1 cellular context compared by ENCODE assay signal in the genomic region with DNA sequence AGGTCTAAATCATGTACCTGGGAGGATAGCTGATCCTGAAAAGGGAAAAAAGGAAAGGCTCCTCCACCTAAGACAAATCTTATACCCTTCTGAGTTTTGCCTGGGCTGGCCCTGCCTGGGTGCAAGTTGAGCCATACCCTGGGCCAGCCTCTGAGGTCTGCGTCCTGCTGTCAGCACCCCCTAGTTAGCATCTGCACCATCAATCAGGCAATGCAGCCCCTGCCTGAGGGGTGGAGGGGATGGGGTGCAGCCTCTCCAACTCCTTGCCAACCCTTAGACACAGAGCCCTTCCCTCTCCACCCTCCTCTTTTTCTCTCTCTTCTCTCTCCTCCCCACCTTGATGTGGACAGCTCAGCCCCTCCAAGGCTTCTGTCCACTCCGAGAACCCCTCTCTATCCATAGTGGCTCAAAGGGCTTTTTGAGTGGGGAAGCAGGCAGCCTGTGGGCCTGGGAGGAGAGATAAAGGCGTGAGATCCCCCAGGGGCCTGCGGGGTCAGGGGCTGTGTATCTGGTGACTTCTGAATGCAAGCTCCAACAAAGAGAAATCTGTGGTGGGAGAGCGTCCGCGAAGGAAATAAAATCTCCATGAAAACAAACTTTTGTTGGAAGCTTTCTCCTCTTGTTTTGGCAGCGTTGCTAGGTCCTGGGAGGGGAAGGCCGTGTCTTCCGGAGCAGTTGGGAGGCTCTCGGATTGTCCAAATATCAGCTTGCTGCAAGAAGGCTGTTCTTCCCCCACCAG.
TF ChIP-seq lines count a peak whose summit lies in the region.

No MANE protein-coding gene starts in this region.

TF ChIP-seq in H1, 55 proteins besides CTCF, POLR2A, EP300 and RAD21:
- TF ChIP-seq EGR1 (IDR thresholded peaks at IDR 0.05; ENCODE audit: borderline replicate concordance, low read depth, low read length) (no peak), POU5F1 (IDR thresholded peaks at IDR 0.05; ENCODE audit: low read depth, low read length) (no peak), RBBP5 (IDR thresholded peaks at IDR 0.05; ENCODE audit: borderline replicate concordance, low read depth, low read length) (no peak), GTF2F1 (IDR thresholded peaks at IDR 0.05; ENCODE audit: borderline replicate concordance, low read depth, low read length) (no peak), CEBPB (IDR thresholded peaks at IDR 0.05; ENCODE audit: low read depth, low read length) (no peak), HDAC2 (IDR thresholded peaks at IDR 0.05; ENCODE audit: borderline replicate concordance in 1 of 2, low read depth in 2 of 2, low read length in 2 of 2) (no peak), JUND (IDR thresholded peaks at IDR 0.05; ENCODE audit: low read length) (no peak), KDM5A (IDR thresholded peaks at IDR 0.05; ENCODE audit: low read length) (no peak), CHD2 (IDR thresholded peaks at IDR 0.05; ENCODE audit: low read length) (no peak), RFX5 (IDR thresholded peaks at IDR 0.05; ENCODE audit: borderline replicate concordance, low read depth, low read length) (no peak), NRF1 (IDR thresholded peaks at IDR 0.05; ENCODE audit: low read depth, low read length) (no peak), SIN3A (conservative IDR thresholded peaks at IDR 0.05 in 1 of 2, IDR thresholded peaks at IDR 0.05 in 1 of 2; ENCODE audit: low read depth in 1 of 2, low read length in 2 of 2) (no peak)
- TF ChIP-seq, protein P1, sequence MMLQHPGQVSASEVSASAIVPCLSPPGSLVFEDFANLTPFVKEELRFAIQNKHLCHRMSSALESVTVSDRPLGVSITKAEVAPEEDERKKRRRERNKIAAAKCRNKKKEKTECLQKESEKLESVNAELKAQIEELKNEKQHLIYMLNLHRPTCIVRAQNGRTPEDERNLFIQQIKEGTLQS (IDR thresholded peaks at IDR 0.05; ENCODE audit: insufficient read depth, low read depth, low read length), result no peak
- TF ChIP-seq, protein P2, sequence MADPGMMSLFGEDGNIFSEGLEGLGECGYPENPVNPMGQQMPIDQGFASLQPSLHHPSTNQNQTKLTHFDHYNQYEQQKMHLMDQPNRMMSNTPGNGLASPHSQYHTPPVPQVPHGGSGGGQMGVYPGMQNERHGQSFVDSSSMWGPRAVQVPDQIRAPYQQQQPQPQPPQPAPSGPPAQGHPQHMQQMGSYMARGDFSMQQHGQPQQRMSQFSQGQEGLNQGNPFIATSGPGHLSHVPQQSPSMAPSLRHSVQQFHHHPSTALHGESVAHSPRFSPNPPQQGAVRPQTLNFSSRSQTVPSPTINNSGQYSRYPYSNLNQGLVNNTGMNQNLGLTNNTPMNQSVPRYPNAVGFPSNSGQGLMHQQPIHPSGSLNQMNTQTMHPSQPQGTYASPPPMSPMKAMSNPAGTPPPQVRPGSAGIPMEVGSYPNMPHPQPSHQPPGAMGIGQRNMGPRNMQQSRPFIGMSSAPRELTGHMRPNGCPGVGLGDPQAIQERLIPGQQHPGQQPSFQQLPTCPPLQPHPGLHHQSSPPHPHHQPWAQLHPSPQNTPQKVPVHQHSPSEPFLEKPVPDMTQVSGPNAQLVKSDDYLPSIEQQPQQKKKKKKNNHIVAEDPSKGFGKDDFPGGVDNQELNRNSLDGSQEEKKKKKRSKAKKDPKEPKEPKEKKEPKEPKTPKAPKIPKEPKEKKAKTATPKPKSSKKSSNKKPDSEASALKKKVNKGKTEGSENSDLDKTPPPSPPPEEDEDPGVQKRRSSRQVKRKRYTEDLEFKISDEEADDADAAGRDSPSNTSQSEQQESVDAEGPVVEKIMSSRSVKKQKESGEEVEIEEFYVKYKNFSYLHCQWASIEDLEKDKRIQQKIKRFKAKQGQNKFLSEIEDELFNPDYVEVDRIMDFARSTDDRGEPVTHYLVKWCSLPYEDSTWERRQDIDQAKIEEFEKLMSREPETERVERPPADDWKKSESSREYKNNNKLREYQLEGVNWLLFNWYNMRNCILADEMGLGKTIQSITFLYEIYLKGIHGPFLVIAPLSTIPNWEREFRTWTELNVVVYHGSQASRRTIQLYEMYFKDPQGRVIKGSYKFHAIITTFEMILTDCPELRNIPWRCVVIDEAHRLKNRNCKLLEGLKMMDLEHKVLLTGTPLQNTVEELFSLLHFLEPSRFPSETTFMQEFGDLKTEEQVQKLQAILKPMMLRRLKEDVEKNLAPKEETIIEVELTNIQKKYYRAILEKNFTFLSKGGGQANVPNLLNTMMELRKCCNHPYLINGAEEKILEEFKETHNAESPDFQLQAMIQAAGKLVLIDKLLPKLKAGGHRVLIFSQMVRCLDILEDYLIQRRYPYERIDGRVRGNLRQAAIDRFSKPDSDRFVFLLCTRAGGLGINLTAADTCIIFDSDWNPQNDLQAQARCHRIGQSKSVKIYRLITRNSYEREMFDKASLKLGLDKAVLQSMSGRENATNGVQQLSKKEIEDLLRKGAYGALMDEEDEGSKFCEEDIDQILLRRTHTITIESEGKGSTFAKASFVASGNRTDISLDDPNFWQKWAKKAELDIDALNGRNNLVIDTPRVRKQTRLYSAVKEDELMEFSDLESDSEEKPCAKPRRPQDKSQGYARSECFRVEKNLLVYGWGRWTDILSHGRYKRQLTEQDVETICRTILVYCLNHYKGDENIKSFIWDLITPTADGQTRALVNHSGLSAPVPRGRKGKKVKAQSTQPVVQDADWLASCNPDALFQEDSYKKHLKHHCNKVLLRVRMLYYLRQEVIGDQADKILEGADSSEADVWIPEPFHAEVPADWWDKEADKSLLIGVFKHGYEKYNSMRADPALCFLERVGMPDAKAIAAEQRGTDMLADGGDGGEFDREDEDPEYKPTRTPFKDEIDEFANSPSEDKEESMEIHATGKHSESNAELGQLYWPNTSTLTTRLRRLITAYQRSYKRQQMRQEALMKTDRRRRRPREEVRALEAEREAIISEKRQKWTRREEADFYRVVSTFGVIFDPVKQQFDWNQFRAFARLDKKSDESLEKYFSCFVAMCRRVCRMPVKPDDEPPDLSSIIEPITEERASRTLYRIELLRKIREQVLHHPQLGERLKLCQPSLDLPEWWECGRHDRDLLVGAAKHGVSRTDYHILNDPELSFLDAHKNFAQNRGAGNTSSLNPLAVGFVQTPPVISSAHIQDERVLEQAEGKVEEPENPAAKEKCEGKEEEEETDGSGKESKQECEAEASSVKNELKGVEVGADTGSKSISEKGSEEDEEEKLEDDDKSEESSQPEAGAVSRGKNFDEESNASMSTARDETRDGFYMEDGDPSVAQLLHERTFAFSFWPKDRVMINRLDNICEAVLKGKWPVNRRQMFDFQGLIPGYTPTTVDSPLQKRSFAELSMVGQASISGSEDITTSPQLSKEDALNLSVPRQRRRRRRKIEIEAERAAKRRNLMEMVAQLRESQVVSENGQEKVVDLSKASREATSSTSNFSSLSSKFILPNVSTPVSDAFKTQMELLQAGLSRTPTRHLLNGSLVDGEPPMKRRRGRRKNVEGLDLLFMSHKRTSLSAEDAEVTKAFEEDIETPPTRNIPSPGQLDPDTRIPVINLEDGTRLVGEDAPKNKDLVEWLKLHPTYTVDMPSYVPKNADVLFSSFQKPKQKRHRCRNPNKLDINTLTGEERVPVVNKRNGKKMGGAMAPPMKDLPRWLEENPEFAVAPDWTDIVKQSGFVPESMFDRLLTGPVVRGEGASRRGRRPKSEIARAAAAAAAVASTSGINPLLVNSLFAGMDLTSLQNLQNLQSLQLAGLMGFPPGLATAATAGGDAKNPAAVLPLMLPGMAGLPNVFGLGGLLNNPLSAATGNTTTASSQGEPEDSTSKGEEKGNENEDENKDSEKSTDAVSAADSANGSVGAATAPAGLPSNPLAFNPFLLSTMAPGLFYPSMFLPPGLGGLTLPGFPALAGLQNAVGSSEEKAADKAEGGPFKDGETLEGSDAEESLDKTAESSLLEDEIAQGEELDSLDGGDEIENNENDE (IDR thresholded peaks at IDR 0.05; ENCODE audit: insufficient replicate concordance, low read length), result no peak
TF ChIP-seq in H1: peak in this region for 0.
